13 cellular contexts compared by ENCODE assay signal in genomic region chr17:62700964-62701705, GRCh38.
DNase-seq lines count a peak whose midpoint lies in the region; ATAC-seq and TF ChIP-seq lines count a peak whose summit lies in the region.
"Had no signal": no experiment of that assay in that cellular context is flagged by ENCODE, and none has a peak within 500 bp of the region (broad histone marks: within the 10 kb centered on the region; RNA-seq: fewer than 3 reads in every experiment).

No MANE protein-coding gene starts in this region.

- H3K4me3 ChIP-seq in RWPE2 (ENCODE audit: severe bottlenecking) (no peak overlapping the region), lower lobe of right lung (no peak overlapping the region), prostate gland (no peak overlapping the region), mucosa of descending colon (no peak overlapping the region)

- H3K27me3 ChIP-seq in RWPE2 (ENCODE audit: insufficient read depth, poor library complexity, severe bottlenecking) (no peaks in the 10 kb centered on the region), lower lobe of right lung (ENCODE audit: low read depth) (no peaks in the 10 kb centered on the region), prostate gland (replicated peaks; ENCODE audit: insufficient read depth) (no peaks in the 10 kb centered on the region)

- H3K36me3 ChIP-seq in RWPE2 (ENCODE audit: low read depth): no peaks in the 10 kb centered on the region
- H3K36me3 ChIP-seq in lower lobe of right lung: no peaks in the 10 kb centered on the region
- no peaks in the 10 kb centered on the region for H3K36me3 ChIP-seq in prostate gland
- H3K36me3 ChIP-seq in mucosa of descending colon (ENCODE audit: low read depth): no peaks in the 10 kb centered on the region

- H3K9me3 ChIP-seq in RWPE2 (ENCODE audit: severe bottlenecking) (no peaks in the 10 kb centered on the region), lower lobe of right lung (no peaks in the 10 kb centered on the region), prostate gland (no peaks in the 10 kb centered on the region), mucosa of descending colon (no peaks in the 10 kb centered on the region)

- ATAC-seq in left cardiac atrium (no peak), RWPE2 (ENCODE audit: low read depth) (no peak), lower lobe of right lung (no peak), mucosa of descending colon (no peak), HG03469 (IDR thresholded peaks at IDR 0.05; ENCODE audit: unreplicated experiment) (no peak), GM21529 (IDR thresholded peaks at IDR 0.05; ENCODE audit: unreplicated experiment) (no peak)

- DNase-seq in cardiac septum (ENCODE audit: low spot score) (peak; percentile 2), left cardiac atrium (no peak), RWPE2 (ENCODE audit: low spot score) (peak; percentile 52), lower lobe of right lung (peak; percentile 10), prostate gland (ENCODE audit: low spot score) (no peak), mucosa of descending colon (no peak)
- DNase-seq: DMS53, KBM-7, NCI-H1092, NCI-H2171 treated with DMSO at 0.1 percent for 48 hours, NCI-H510A had no signal

- intact Hi-C loops in cardiac septum (cut with DNase I) (loop anchor here (5.0 to 10.0 kb wide), 2 partner anchors 194 to 706 kb away; no protein-coding TSS in a partner anchor), left cardiac atrium (cut with DNase I) (no loop called here), lower lobe of right lung (cut with DNase I) (loop anchor here (10.0 kb wide), 1 partner anchor 284 kb away; no protein-coding TSS in a partner anchor), prostate gland (cut with DNase I) (loop anchor here (5.0 to 10.0 kb wide), 2 partner anchors 114 to 706 kb away; no protein-coding TSS in a partner anchor), mucosa of descending colon (cut with DNase I, micrococcal nuclease) (loop anchor here in 1 of 2 donors (5.0 kb wide), 1 partner anchor 266 kb away; the partner anchor contains the start of gene TANC2)

- H3K4me1 ChIP-seq in RWPE2 (ENCODE audit: insufficient read depth, poor library complexity, severe bottlenecking): peaks cover 23% of the 10 kb centered on the region
- peaks cover 28% of the 10 kb centered on the region for H3K4me1 ChIP-seq in lower lobe of right lung
- H3K4me1 ChIP-seq in prostate gland (replicated peaks): peaks cover 5% of the 10 kb centered on the region
- H3K4me1 ChIP-seq in mucosa of descending colon (ENCODE audit: low read depth): no peaks in the 10 kb centered on the region

- no peak for TF ChIP-seq POLR2A in prostate gland (IDR thresholded peaks at IDR 0.05)

- no peak for TF ChIP-seq CTCF in RWPE2 (IDR thresholded peaks at IDR 0.05; ENCODE audit: poor library complexity, severe bottlenecking)
- TF ChIP-seq CTCF in lower lobe of right lung (IDR thresholded peaks at IDR 0.05): no peak
- no peak for TF ChIP-seq CTCF in prostate gland (IDR thresholded peaks at IDR 0.05)
- TF ChIP-seq CTCF in mucosa of descending colon (IDR thresholded peaks at IDR 0.05): no peak

- WGBS in prostate gland: 73% methylated on average over 12 of the region's 12 CpGs

- H3K27ac ChIP-seq in RWPE2 (ENCODE audit: poor library complexity, severe bottlenecking) (no peak overlapping the region), lower lobe of right lung (no peak overlapping the region), prostate gland (no peak overlapping the region)

Comparison
In these comparisons a context has a peak if more than half of its experiments do, and no peak if none do; other contexts are left out.
1. DNase-seq: peak in cardiac septum (single experiment), RWPE2 (single experiment) and lower lobe of right lung (single experiment); none in left cardiac atrium (single experiment), prostate gland (single experiment) and mucosa of descending colon (0 of 3).
2. intact Hi-C loops: an anchor here in cardiac septum (5.0 to 10.0 kb wide), lower lobe of right lung (10.0 kb wide) and prostate gland (5.0 to 10.0 kb wide); none called in left cardiac atrium.